In the genomic region with DNA sequence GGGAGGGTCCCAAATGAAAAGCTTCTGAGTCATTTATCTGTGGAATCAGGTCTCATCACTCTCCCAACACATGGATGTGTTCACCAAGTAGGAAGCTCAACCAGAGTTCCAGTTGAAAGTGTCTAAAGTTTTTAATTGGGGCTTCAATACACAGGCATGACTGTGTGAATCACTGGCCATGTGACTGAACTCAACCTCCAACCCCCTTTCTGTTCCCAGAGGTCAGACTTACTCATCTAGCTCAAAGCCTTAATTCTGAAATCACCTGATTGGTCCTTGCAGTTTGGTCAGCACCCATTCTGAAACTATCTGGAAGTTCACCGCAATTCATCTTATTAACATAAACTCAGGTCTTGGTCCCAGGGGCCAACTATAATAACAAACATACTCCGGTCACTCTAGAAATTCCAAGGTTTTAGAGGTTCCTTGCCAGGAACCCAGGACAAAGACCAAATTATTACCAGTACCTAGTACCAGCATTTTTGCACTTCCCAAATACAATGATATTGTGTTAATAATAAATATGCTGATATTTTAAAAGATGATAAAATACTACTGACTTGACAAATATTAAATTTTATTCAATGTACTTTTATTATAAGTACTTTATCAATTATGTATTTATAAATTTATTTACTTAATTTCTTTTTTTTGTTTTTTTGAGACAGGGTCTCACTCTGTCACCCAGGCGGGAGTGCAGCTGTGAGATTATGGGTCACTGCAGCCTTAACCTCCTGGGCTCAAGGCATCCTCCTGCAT, we compare ENCODE assay signal across 1 cellular context.
TF ChIP-seq lines count a peak whose summit lies in the region.

No MANE protein-coding gene starts in this region.

TF ChIP-seq in GM23338, 12 proteins besides CTCF, POLR2A, EP300 and RAD21 (continued from another document):
- TF ChIP-seq ZNF462 (CRISPR knock-in tag; IDR thresholded peaks at IDR 0.05) (no peak), EZH2 (IDR thresholded peaks at IDR 0.05; ENCODE audit: low read depth, unreplicated experiment) (no peak), NANOG (IDR thresholded peaks at IDR 0.05; ENCODE audit: borderline replicate concordance) (no peak), ZNF331 (CRISPR knock-in tag; IDR thresholded peaks at IDR 0.05; ENCODE audit: low read depth) (no peak), STAT1 (IDR thresholded peaks at IDR 0.05; ENCODE audit: unreplicated experiment) (no peak), ZNF114 (CRISPR knock-in tag; IDR thresholded peaks at IDR 0.05) (no peak), CREB1 (CRISPR knock-in tag; IDR thresholded peaks at IDR 0.05; ENCODE audit: low read depth) (no peak), ETS1 (IDR thresholded peaks at IDR 0.05) (no peak)
- TF ChIP-seq, protein P1, sequence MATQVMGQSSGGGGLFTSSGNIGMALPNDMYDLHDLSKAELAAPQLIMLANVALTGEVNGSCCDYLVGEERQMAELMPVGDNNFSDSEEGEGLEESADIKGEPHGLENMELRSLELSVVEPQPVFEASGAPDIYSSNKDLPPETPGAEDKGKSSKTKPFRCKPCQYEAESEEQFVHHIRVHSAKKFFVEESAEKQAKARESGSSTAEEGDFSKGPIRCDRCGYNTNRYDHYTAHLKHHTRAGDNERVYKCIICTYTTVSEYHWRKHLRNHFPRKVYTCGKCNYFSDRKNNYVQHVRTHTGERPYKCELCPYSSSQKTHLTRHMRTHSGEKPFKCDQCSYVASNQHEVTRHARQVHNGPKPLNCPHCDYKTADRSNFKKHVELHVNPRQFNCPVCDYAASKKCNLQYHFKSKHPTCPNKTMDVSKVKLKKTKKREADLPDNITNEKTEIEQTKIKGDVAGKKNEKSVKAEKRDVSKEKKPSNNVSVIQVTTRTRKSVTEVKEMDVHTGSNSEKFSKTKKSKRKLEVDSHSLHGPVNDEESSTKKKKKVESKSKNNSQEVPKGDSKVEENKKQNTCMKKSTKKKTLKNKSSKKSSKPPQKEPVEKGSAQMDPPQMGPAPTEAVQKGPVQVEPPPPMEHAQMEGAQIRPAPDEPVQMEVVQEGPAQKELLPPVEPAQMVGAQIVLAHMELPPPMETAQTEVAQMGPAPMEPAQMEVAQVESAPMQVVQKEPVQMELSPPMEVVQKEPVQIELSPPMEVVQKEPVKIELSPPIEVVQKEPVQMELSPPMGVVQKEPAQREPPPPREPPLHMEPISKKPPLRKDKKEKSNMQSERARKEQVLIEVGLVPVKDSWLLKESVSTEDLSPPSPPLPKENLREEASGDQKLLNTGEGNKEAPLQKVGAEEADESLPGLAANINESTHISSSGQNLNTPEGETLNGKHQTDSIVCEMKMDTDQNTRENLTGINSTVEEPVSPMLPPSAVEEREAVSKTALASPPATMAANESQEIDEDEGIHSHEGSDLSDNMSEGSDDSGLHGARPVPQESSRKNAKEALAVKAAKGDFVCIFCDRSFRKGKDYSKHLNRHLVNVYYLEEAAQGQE (IDR thresholded peaks at IDR 0.05; ENCODE audit: unreplicated experiment), result no peak
